Comparison of ENCODE assay signal across 12 cellular contexts in genomic region chr1:38114231-38114630, GRCh38.
A peak's percentile ranks its signal among the peaks of the same experiment; 100 is the strongest.
DNase-seq lines count a peak whose midpoint lies in the region; ATAC-seq, FAIRE-seq and TF ChIP-seq lines count a peak whose summit lies in the region.
"Had no signal": no experiment of that assay in that cellular context is flagged by ENCODE, and none has a peak within 500 bp of the region (broad histone marks: within the 10 kb centered on the region; RNA-seq: fewer than 3 reads in every experiment).

No MANE protein-coding gene starts in this region.

- in situ Hi-C loops in HepG2 (cut with HindIII; ENCODE audit: extremely low pct_ligation_motif_present, low pct_unique_long_range_greater_than_20kb) (no loop called here), K562 (cut with MboI) (no loop called here)

- no TSS peak for BruUV-seq in HepG2 (replicated peaks; lab: Mats Ljungman, UMichigan)
- no TSS peak for BruUV-seq in K562 (replicated peaks; lab: Mats Ljungman, UMichigan)

- peak; percentile 38 to 83 (median 67) for DNase-seq in right lobe of liver
- DNase-seq in HepG2 (ENCODE audit: low spot score), result no peak
- DNase-seq in K562 (ENCODE audit: extremely low read depth in 1 of 4, low spot score in 3 of 4), result no peak
- DNase-seq in lower leg skin (ENCODE audit: low spot score in 2 of 2), result peak; percentile 61 to 89
- no peak for DNase-seq in tibial nerve (ENCODE audit: low spot score in 2 of 2)
- DNase-seq: activated CD4-positive, alpha-beta T cell treated with anti-CD3 and anti-CD28 coated beads, Interleukin-2, amount 50 U/mL, for 1 hour had no signal

- no peaks in the 10 kb centered on the region for H3K79me2 ChIP-seq in HepG2 (ENCODE audit: insufficient read depth, low read length)
- no peaks in the 10 kb centered on the region for H3K79me2 ChIP-seq in K562 (ENCODE audit: control insufficient read depth, insufficient read depth, low read length)

- H3K27ac ChIP-seq in right lobe of liver (no peak overlapping the region), HepG2 (ENCODE audit: extremely low read length, insufficient read depth, low read length) (no peak overlapping the region), K562 (ENCODE audit: extremely low read depth, low read depth, low read length) (no peak overlapping the region), tibial nerve (peak overlapping the region in 2 of 4 donors; percentile 75 to 78)

- intact Hi-C loops in right lobe of liver (cut with DNase I) (no loop called here), HepG2 (cut with micrococcal nuclease; ENCODE audit: unreplicated experiment) (no loop called here), K562 (cut with micrococcal nuclease) (no loop called here), lower leg skin (cut with DNase I; ENCODE audit: low total_unique reads) (no loop called here)

- no peaks in the 10 kb centered on the region for H3K9me3 ChIP-seq in right lobe of liver
- H3K9me3 ChIP-seq in HepG2 (ENCODE audit: low read length), result no peaks in the 10 kb centered on the region
- no peaks in the 10 kb centered on the region for H3K9me3 ChIP-seq in K562 (replicated peaks; ENCODE audit: control insufficient read depth, insufficient read depth, low read depth, low read length)
- H3K9me3 ChIP-seq in tibial nerve, result peaks cover 0 to 6% (median 2%) of the 10 kb centered on the region in 4 donors

- TF ChIP-seq POLR2A in right lobe of liver (IDR thresholded peaks at IDR 0.05) (no peak), HepG2 (IDR thresholded peaks at IDR 0.05; ENCODE audit: insufficient read depth in 1 of 2, low read depth in 2 of 2, low read length in 2 of 2) (no peak), K562 (conservative IDR thresholded peaks at IDR 0.05) (no peak), lower leg skin (IDR thresholded peaks at IDR 0.05) (no peak), tibial nerve (IDR thresholded peaks at IDR 0.05) (peak in 1 of 2 donors; percentile 12)

- no peak for TF ChIP-seq CTCF in right lobe of liver (IDR thresholded peaks at IDR 0.05)
- TF ChIP-seq CTCF in HepG2 (CRISPR knock-in tag; IDR thresholded peaks at IDR 0.05), result no peak
- TF ChIP-seq CTCF in K562 (IDR thresholded peaks at IDR 0.05 in 2 of 3, conservative IDR thresholded peaks at IDR 0.05 in 1 of 3; ENCODE audit: insufficient read depth in 2 of 3, low read depth in 1 of 3, low read length in 3 of 3), result no peak
- no peak for TF ChIP-seq CTCF in lower leg skin (IDR thresholded peaks at IDR 0.05)
- TF ChIP-seq CTCF in tibial nerve (IDR thresholded peaks at IDR 0.05), result no peak

- no peak overlapping the region for H3K9ac ChIP-seq in HepG2 (ENCODE audit: insufficient read depth, low read depth, low read length)
- H3K9ac ChIP-seq in K562 (ENCODE audit: insufficient read depth in 1 of 2, low read depth in 2 of 2, low read length in 2 of 2), result no peak overlapping the region

- peak; percentile 23 to 72 (median 54) for ATAC-seq in right lobe of liver
- no peak for ATAC-seq in HepG2
- no peak for ATAC-seq in K562
- no peak for ATAC-seq in GM19328 (IDR thresholded peaks at IDR 0.05; ENCODE audit: unreplicated experiment)
- ATAC-seq in HG02763 (IDR thresholded peaks at IDR 0.05; ENCODE audit: unreplicated experiment), result no peak
- ATAC-seq in GM18858 (IDR thresholded peaks at IDR 0.05; ENCODE audit: unreplicated experiment), result no peak
- ATAC-seq: activated naive CD4-positive, alpha-beta T cell treated with anti-CD3 and anti-CD28 coated beads, Interleukin-2, amount 50 U/mL, for 72 hours had no signal

- H3K36me3 ChIP-seq in right lobe of liver (no peaks in the 10 kb centered on the region), HepG2 (replicated peaks in 1 of 2; ENCODE audit: control insufficient read depth in 1 of 2, insufficient read depth in 2 of 2, low read length in 2 of 2) (no peaks in the 10 kb centered on the region), K562 (ENCODE audit: control insufficient read depth, insufficient read depth, low read length) (no peaks in the 10 kb centered on the region), tibial nerve (no peaks in the 10 kb centered on the region)

- FAIRE-seq in HepG2 (lab: Jason Lieb, UNC) (no peak), K562 (lab: Jason Lieb, UNC) (no peak)
- FAIRE-seq: G401.6, H1 had no signal

- 18% methylated on average over 7 of the region's 10 CpGs for WGBS in right lobe of liver (ENCODE audit: insufficient coverage, low coverage, low lambda C conversion rate, missing lambda C conversion rate)
- 50% methylated on average over 9 of the region's 10 CpGs for WGBS in HepG2 (ENCODE audit: low lambda C conversion rate)
- 13% methylated on average over 10 of the region's 10 CpGs for WGBS in K562 (ENCODE audit: insufficient coverage, low coverage, missing lambda C conversion rate)
- WGBS in lower leg skin, 2 donors, result 11 to 19% methylated on average over 9 to 10 of the region's 10 CpGs
- 26 to 40% methylated on average over 10 of the region's 10 CpGs for WGBS in tibial nerve, 2 donors

- H3K4me3 ChIP-seq in right lobe of liver (no peak overlapping the region), HepG2 (replicated peaks in 1 of 3; ENCODE audit: insufficient read depth in 1 of 3, low read depth in 2 of 3, low read length in 3 of 3) (no peak overlapping the region), K562 (no peak overlapping the region), lower leg skin (ENCODE audit: low read depth, poor library complexity, severe bottlenecking) (no peak overlapping the region), tibial nerve (no peak overlapping the region)

- H3K4me2 ChIP-seq in HepG2 (ENCODE audit: low read depth, low read length), result no peak overlapping the region
- H3K4me2 ChIP-seq in K562 (ENCODE audit: insufficient read depth, low read length), result no peak overlapping the region

- H2AFZ ChIP-seq in HepG2 (ENCODE audit: low read length) (no peak overlapping the region), K562 (ENCODE audit: low read depth, low read length) (no peak overlapping the region)

- peaks cover 0 to 21% (median 3%) of the 10 kb centered on the region in 4 donors for H3K4me1 ChIP-seq in right lobe of liver
- no peaks in the 10 kb centered on the region for H3K4me1 ChIP-seq in HepG2 (ENCODE audit: insufficient read depth, low read length)
- no peaks in the 10 kb centered on the region for H3K4me1 ChIP-seq in K562 (replicated peaks in 1 of 2; ENCODE audit: control insufficient read depth in 2 of 2, insufficient read depth in 2 of 2, low read length in 2 of 2)
- peaks cover 0 to 34% (median 4%) of the 10 kb centered on the region in 4 donors for H3K4me1 ChIP-seq in tibial nerve

- CTCF ChIA-PET in HepG2 (lab: Yijun Ruan, JAX; ENCODE audit: low intra/inter-chr PET ratio, low total read pairs) (no interaction called here), K562 (lab: Yijun Ruan, JAX; ENCODE audit: low intra/inter-chr PET ratio) (no interaction called here)

- TF ChIP-seq EP300 in HepG2 (IDR thresholded peaks at IDR 0.05; ENCODE audit: low read depth in 2 of 2, low read length in 2 of 2) (no peak), HepG2 (CRISPR knock-in tag; IDR thresholded peaks at IDR 0.05; ENCODE audit: borderline replicate concordance) (no peak), K562 (IDR thresholded peaks at IDR 0.05; ENCODE audit: low read length) (no peak), tibial nerve (IDR thresholded peaks at IDR 0.05) (peak; percentile 21 to 77)

- H3K9me1 ChIP-seq in K562 (ENCODE audit: control insufficient read depth, insufficient read depth, low read length), result no peaks in the 10 kb centered on the region

- H4K20me1 ChIP-seq in HepG2 (ENCODE audit: insufficient read depth, low read length) (no peaks in the 10 kb centered on the region), K562 (replicated peaks; ENCODE audit: control insufficient read depth, insufficient read depth, low read length) (peaks cover 2% of the 10 kb centered on the region; the same call in 1 of the 2 replicates)

- H3K27me3 ChIP-seq in right lobe of liver (no peaks in the 10 kb centered on the region), HepG2 (ENCODE audit: control insufficient read depth in 1 of 2, insufficient read depth in 2 of 2, low read length in 2 of 2) (no peaks in the 10 kb centered on the region; a peak in 1 of 5 replicates), K562 (ENCODE audit: control insufficient read depth in 2 of 2, insufficient read depth in 2 of 2, low read length in 2 of 2) (peaks cover 40 to 83% of the 10 kb centered on the region in 2 experiments), tibial nerve (no peaks in the 10 kb centered on the region)

- no peak for TF ChIP-seq RAD21 in HepG2 (CRISPR knock-in tag; IDR thresholded peaks at IDR 0.05)
- TF ChIP-seq RAD21 in K562 (CRISPR knock-in tag; conservative IDR thresholded peaks at IDR 0.05 in 1 of 2, IDR thresholded peaks at IDR 0.05 in 1 of 2), result no peak

- POLR2A ChIA-PET in HepG2 (lab: Yijun Ruan, JAX) (no interaction called here), K562 (lab: Yijun Ruan, JAX) (interaction anchor here (0.6 to 1.3 kb wide), 5 partner anchors 9 to 66 kb away, joined by 3 read pairs; no protein-coding TSS in a partner anchor)

TF ChIP-seq in HepG2, 621 proteins besides CTCF, POLR2A, EP300 and RAD21 (continues in another document):
- TF ChIP-seq, protein P1, sequence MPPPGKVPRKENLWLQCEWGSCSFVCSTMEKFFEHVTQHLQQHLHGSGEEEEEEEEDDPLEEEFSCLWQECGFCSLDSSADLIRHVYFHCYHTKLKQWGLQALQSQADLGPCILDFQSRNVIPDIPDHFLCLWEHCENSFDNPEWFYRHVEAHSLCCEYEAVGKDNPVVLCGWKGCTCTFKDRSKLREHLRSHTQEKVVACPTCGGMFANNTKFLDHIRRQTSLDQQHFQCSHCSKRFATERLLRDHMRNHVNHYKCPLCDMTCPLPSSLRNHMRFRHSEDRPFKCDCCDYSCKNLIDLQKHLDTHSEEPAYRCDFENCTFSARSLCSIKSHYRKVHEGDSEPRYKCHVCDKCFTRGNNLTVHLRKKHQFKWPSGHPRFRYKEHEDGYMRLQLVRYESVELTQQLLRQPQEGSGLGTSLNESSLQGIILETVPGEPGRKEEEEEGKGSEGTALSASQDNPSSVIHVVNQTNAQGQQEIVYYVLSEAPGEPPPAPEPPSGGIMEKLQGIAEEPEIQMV (CRISPR knock-in tag; IDR thresholded peaks at IDR 0.05; ENCODE audit: low read depth), result no peak
- no peak for TF ChIP-seq ZBTB3 (CRISPR knock-in tag; IDR thresholded peaks at IDR 0.05; ENCODE audit: borderline replicate concordance, low read depth)

TF ChIP-seq in K562, 482 proteins besides CTCF, POLR2A, EP300 and RAD21 (continues in another document):
- TF ChIP-seq ADNP (tag; IDR thresholded peaks at IDR 0.05) (no peak), ZNF561 (CRISPR knock-in tag; conservative IDR thresholded peaks at IDR 0.05) (no peak), C11orf30 (IDR thresholded peaks at IDR 0.05; ENCODE audit: low read depth) (peak; percentile 43; the same call in 1 of the 2 replicates)

Comparison
In these comparisons a context has a peak if more than half of its experiments do, and no peak if none do; other contexts are left out.
1. ATAC-seq: peak in right lobe of liver (4 of 4); none in HepG2 (single experiment), K562 (single experiment), GM19328 (single experiment), HG02763 (single experiment) and GM18858 (single experiment).
2. DNase-seq: peak in right lobe of liver (3 of 3) and lower leg skin (2 of 2); none in HepG2 (single experiment), K562 (0 of 4) and tibial nerve (0 of 2).